ENCODE assay signal across 13 cellular contexts in the genomic region with DNA sequence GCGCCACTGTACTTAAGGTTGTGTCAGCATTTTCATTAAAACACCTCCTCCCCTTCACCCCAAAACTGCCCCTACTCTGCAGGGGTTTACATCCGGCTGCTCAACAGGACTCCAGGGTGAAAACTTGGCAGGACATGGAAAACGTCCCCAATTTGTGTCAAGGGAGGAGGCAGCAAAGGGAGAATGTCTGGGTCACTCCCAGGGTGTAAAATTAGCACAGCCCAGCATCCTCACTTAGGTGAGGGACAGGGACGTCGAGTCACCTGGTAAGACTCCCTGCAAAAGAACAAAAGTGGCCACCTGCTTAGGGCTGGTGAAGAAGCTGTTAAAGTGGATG.
DNase-seq lines count a peak whose midpoint lies in the region; ATAC-seq, FAIRE-seq and TF ChIP-seq lines count a peak whose summit lies in the region.
"Had no signal": no experiment of that assay in that cellular context is flagged by ENCODE, and none has a peak within 500 bp of the region (broad histone marks: within the 10 kb centered on the region; RNA-seq: fewer than 3 reads in every experiment).

No MANE protein-coding gene starts in this region.

- no peak for ATAC-seq in IMR-90 (ENCODE audit: low read depth)
- ATAC-seq in GM21447 (IDR thresholded peaks at IDR 0.05; ENCODE audit: unreplicated experiment) = no peak
- ATAC-seq: left lobe of liver had no signal

- dilution Hi-C loops in IMR-90 (cut with HindIII; ENCODE audit: low sequenced_read_pairs, unreplicated experiment) = no loop called here

- DNase-seq in IMR-90 = no peak
- DNase-seq in nephron progenitor cell = no peak
- no peak for DNase-seq in NCI-H446 treated with DMSO at 0.1 percent for 48 hours (lab: John Stamatoyannopoulos, UW)
- DNase-seq in COR-L47 (lab: John Stamatoyannopoulos, UW) = no peak
- DNase-seq in kidney = no peak
- DNase-seq: DND-41, MM.1S, T-helper 9 cell had no signal

- no peaks in the 10 kb centered on the region for H3K27me3 Mint-ChIP-seq in nephron progenitor cell (ENCODE audit: low read depth, poor library complexity)
- H3K27me3 Mint-ChIP-seq: activated naive CD8-positive, alpha-beta T cell had no signal

- no TSS peak for BruUV-seq in IMR-90 (replicated peaks; lab: Mats Ljungman, UMichigan)

- TF ChIP-seq RAD21 in IMR-90 (IDR thresholded peaks at IDR 0.05; ENCODE audit: low read length) = no peak

- no peak overlapping the region for H2BK20ac ChIP-seq in IMR-90 (ENCODE audit: low read depth, low read length)

- H3K9me3 Mint-ChIP-seq in nephron progenitor cell = no peaks in the 10 kb centered on the region

- peak overlapping the region; percentile 88 for H3K27ac Mint-ChIP-seq in nephron progenitor cell
- H3K27ac Mint-ChIP-seq: activated naive CD8-positive, alpha-beta T cell had no signal

- H3K9me1 ChIP-seq in IMR-90 (ENCODE audit: insufficient read depth, low read length) = peaks cover 34% of the 10 kb centered on the region

- H3K36me3 Mint-ChIP-seq in nephron progenitor cell (ENCODE audit: low read depth) = peaks cover under 1% of the 10 kb centered on the region

- WGBS in IMR-90 (ENCODE audit: extremely low coverage in 2 of 2, insufficient read length in 1 of 2), 2 experiments = no CpG with 5 or more reads among the region's 5 CpGs

- H2AK9ac ChIP-seq in IMR-90 (replicated peaks; ENCODE audit: low read depth, low read length, poor library complexity) = no peak overlapping the region

- H3K27ac ChIP-seq in BLaER1 treated with 17β-estradiol and CSF1 and Interleukin-3, amounts not matched to agents 10 nM and 100 nM = peak overlapping the region in 4 of 11 experiments; percentile 3 to 51 (median 22); a peak in 4 of 22 replicates
- peak overlapping the region; percentile 51; the same call in 1 of the 2 replicates for H3K27ac ChIP-seq in IMR-90 (ENCODE audit: insufficient read depth, low read length)
- H3K27ac ChIP-seq in cingulate gyrus (ENCODE audit: low read depth, low read length) = peak overlapping the region; percentile 92
- H3K27ac ChIP-seq in kidney (ENCODE audit: low read depth in 2 of 2, low read length in 2 of 2) = no peak overlapping the region

- no peak for FAIRE-seq in kidney (lab: Jason Lieb, UNC)

- H2AFZ ChIP-seq in IMR-90 (replicated peaks; ENCODE audit: low read length, poor library complexity) = no peak overlapping the region

- peak overlapping the region in 1 of 11 experiments; percentile 14; a peak in 1 of 22 replicates for H3K9ac ChIP-seq in BLaER1 treated with 17β-estradiol and CSF1 and Interleukin-3, amounts not matched to agents 10 nM and 100 nM
- H3K9ac ChIP-seq in IMR-90 (ENCODE audit: low read depth, low read length) (no peak overlapping the region; the same call in 1 of the 2 replicates), kidney (ENCODE audit: low read length in 2 of 2) (no peak overlapping the region)

- peak overlapping the region; percentile 21; the same call in 1 of the 2 replicates for H3K14ac ChIP-seq in IMR-90 (replicated peaks; ENCODE audit: low read depth, low read length)

- peaks cover 0 to 7% (median 0%) of the 10 kb centered on the region in 11 experiments; a peak in 4 of 22 replicates for H3K27me3 ChIP-seq in BLaER1 treated with 17β-estradiol and CSF1 and Interleukin-3, amounts not matched to agents 10 nM and 100 nM
- no peaks in the 10 kb centered on the region for H3K27me3 ChIP-seq in IMR-90 (ENCODE audit: control insufficient read depth, insufficient read depth, low read length)

- H2BK15ac ChIP-seq in IMR-90 (ENCODE audit: low read depth, low read length) = no peak overlapping the region

- H4K20me1 ChIP-seq in BLaER1 treated with 17β-estradiol and CSF1 and Interleukin-3, amounts not matched to agents 10 nM and 100 nM = peaks cover 11 to 79% (median 23%) of the 10 kb centered on the region in 11 experiments; a peak in 18 of 22 replicates
- peaks cover 60% of the 10 kb centered on the region for H4K20me1 ChIP-seq in IMR-90 (ENCODE audit: insufficient read depth, low read length)

- H3K4me3 Mint-ChIP-seq in nephron progenitor cell = no peak overlapping the region
- H3K4me3 Mint-ChIP-seq: activated naive CD8-positive, alpha-beta T cell had no signal

- no peak overlapping the region for H3K4me3 ChIP-seq in BLaER1 treated with 17β-estradiol and CSF1 and Interleukin-3, amounts not matched to agents 10 nM and 100 nM
- H3K4me3 ChIP-seq in IMR-90 (ENCODE audit: insufficient read depth, low read depth, low read length) (no peak overlapping the region), kidney (ENCODE audit: low read length in 2 of 2) (no peak overlapping the region)

- peaks cover 43 to 58% (median 53%) of the 10 kb centered on the region in 10 experiments for H3K4me1 ChIP-seq in BLaER1 treated with 17β-estradiol and CSF1 and Interleukin-3, amounts not matched to agents 10 nM and 100 nM
- H3K4me1 ChIP-seq in IMR-90 (ENCODE audit: control insufficient read depth, insufficient read depth, low read length) (peaks cover 38% of the 10 kb centered on the region), kidney (ENCODE audit: control insufficient read depth in 1 of 2, insufficient read depth in 1 of 2, low read depth in 1 of 2, low read length in 2 of 2) (peaks cover 0 to 3% of the 10 kb centered on the region in 2 donors)

- peak overlapping the region; percentile 43 to 84 (median 75) for H3K4me2 ChIP-seq in BLaER1 treated with 17β-estradiol and CSF1 and Interleukin-3, amounts not matched to agents 10 nM and 100 nM
- peak overlapping the region; percentile 7; the same call in 1 of the 2 replicates for H3K4me2 ChIP-seq in IMR-90 (ENCODE audit: low read depth, low read length)

- peak overlapping the region; percentile 17; the same call in 1 of the 2 replicates for H3K4ac ChIP-seq in IMR-90 (ENCODE audit: low read depth, low read length)

- no peaks in the 10 kb centered on the region for H3K4me1 Mint-ChIP-seq in nephron progenitor cell

- 0 out of 4 replicates have a peak overlapping the region, but pooled peaks of 1 of the 2 experiments have one; percentile 2 for H4K8ac ChIP-seq in IMR-90 (ENCODE audit: low read depth in 2 of 2, low read length in 2 of 2)

- no peak overlapping the region for H3K56ac ChIP-seq in IMR-90 (ENCODE audit: extremely low read depth, insufficient read depth, low read length)

- peak overlapping the region; percentile 17; the same call in 1 of the 2 replicates for H4K5ac ChIP-seq in IMR-90 (ENCODE audit: low read depth, low read length)

- H3K18ac ChIP-seq in IMR-90 (ENCODE audit: low read depth, low read length) = peak overlapping the region; percentile 21

- intact Hi-C loops in IMR-90 (cut with micrococcal nuclease) (loop anchor here (10.0 kb wide), 1 partner anchor 604 kb away; no protein-coding TSS in a partner anchor), kidney (cut with DNase I) (no loop called here)

- no peak for TF ChIP-seq POLR2A in IMR-90 (IDR thresholded peaks at IDR 0.05; ENCODE audit: low read depth, low read length)

- CTCF ChIA-PET in IMR-90 (lab: Yijun Ruan, JAX) = no interaction called here

- peak overlapping the region; percentile 47 for H2BK5ac ChIP-seq in IMR-90 (ENCODE audit: low read depth, low read length, poor library complexity, severe bottlenecking)

- H3K79me1 ChIP-seq in IMR-90 (ENCODE audit: low read depth in 1 of 2, low read length in 2 of 2) = peaks cover 41 to 85% of the 10 kb centered on the region in 2 experiments

- TF ChIP-seq CTCF in IMR-90 (conservative IDR thresholded peaks at IDR 0.05; ENCODE audit: low read depth, low read length) = no peak
- no peak for TF ChIP-seq CTCF in nephron progenitor cell (IDR thresholded peaks at IDR 0.05)
- TF ChIP-seq CTCF in kidney (IDR thresholded peaks at IDR 0.05; ENCODE audit: borderline replicate concordance, extremely low read depth, insufficient read depth) = no peak

- H3K36me3 ChIP-seq in BLaER1 treated with 17β-estradiol and CSF1 and Interleukin-3, amounts not matched to agents 10 nM and 100 nM = peaks cover 5 to 31% (median 9%) of the 10 kb centered on the region in 11 experiments; a peak in 16 of 22 replicates
- H3K36me3 ChIP-seq in IMR-90 (ENCODE audit: control insufficient read depth, insufficient read depth, low read length) = peaks cover 40% of the 10 kb centered on the region
- H3K36me3 ChIP-seq in kidney (ENCODE audit: control insufficient read depth in 1 of 2, insufficient read depth in 2 of 2, low read length in 2 of 2) = peaks cover 5 to 12% of the 10 kb centered on the region in 2 donors

- H3K9me3 ChIP-seq in BLaER1 treated with 17β-estradiol and CSF1 and Interleukin-3, amounts not matched to agents 10 nM and 100 nM (replicated peaks in 1 of 11) = no peaks in the 10 kb centered on the region
- H3K9me3 ChIP-seq in IMR-90 (ENCODE audit: control insufficient read depth, insufficient read depth, low read length) = no peaks in the 10 kb centered on the region
- no peaks in the 10 kb centered on the region for H3K9me3 ChIP-seq in kidney (ENCODE audit: control insufficient read depth in 1 of 2, low read length in 2 of 2)

- peak overlapping the region; percentile 27; the same call in 1 of the 2 replicates for H3K23ac ChIP-seq in IMR-90 (ENCODE audit: low read depth, low read length)

- in situ Hi-C loops in IMR-90 (cut with MboI; ENCODE audit: low sequenced_read_pairs) = no loop called here

- POLR2A ChIA-PET in IMR-90 (lab: Charles Lee; ENCODE audit: unreplicated experiment) = no interaction called here

- H2AK5ac ChIP-seq in IMR-90 (ENCODE audit: low read depth, low read length) = no peak overlapping the region

- H4K91ac ChIP-seq in IMR-90 (ENCODE audit: insufficient read depth, low read depth, low read length) = peak overlapping the region; percentile 20; the same call in 1 of the 2 replicates

- 0 out of 2 replicates have a peak overlapping the region, but pooled peaks have one; percentile 15 for H2BK120ac ChIP-seq in IMR-90 (ENCODE audit: low read depth, low read length)

TF ChIP-seq in IMR-90, 13 proteins besides CTCF, POLR2A, EP300 and RAD21 (continues in another document):
- TF ChIP-seq MAFK (IDR thresholded peaks at IDR 0.05; ENCODE audit: low read depth, low read length) = no peak
- TF ChIP-seq MXI1 (IDR thresholded peaks at IDR 0.05; ENCODE audit: borderline replicate concordance, low read depth, low read length) = no peak
- TF ChIP-seq CHD1 (IDR thresholded peaks at IDR 0.05; ENCODE audit: low read depth, low read length) = no peak
- TF ChIP-seq RFX5 (IDR thresholded peaks at IDR 0.05; ENCODE audit: low read depth, low read length) = no peak
- no peak for TF ChIP-seq BHLHE40 (IDR thresholded peaks at IDR 0.05; ENCODE audit: low read depth, low read length)
- TF ChIP-seq NFE2L2 (IDR thresholded peaks at IDR 0.05; ENCODE audit: low read depth, low read length) = no peak
- no peak for TF ChIP-seq SMC3 (IDR thresholded peaks at IDR 0.05; ENCODE audit: low read depth, low read length)
- TF ChIP-seq, protein P1, sequence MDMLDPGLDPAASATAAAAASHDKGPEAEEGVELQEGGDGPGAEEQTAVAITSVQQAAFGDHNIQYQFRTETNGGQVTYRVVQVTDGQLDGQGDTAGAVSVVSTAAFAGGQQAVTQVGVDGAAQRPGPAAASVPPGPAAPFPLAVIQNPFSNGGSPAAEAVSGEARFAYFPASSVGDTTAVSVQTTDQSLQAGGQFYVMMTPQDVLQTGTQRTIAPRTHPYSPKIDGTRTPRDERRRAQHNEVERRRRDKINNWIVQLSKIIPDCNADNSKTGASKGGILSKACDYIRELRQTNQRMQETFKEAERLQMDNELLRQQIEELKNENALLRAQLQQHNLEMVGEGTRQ (IDR thresholded peaks at IDR 0.05; ENCODE audit: low read depth, low read length) = no peak
- no peak for TF ChIP-seq FOS (IDR thresholded peaks at IDR 0.05; ENCODE audit: low read depth, low read length)

Comparison
In these comparisons a context has a peak if more than half of its experiments do, and no peak if none do; other contexts are left out.
1. H3K27ac ChIP-seq: peak in IMR-90 (single experiment) and cingulate gyrus (single experiment); none in kidney (0 of 2).